17 cellular contexts compared by ENCODE assay signal in the genomic region with DNA sequence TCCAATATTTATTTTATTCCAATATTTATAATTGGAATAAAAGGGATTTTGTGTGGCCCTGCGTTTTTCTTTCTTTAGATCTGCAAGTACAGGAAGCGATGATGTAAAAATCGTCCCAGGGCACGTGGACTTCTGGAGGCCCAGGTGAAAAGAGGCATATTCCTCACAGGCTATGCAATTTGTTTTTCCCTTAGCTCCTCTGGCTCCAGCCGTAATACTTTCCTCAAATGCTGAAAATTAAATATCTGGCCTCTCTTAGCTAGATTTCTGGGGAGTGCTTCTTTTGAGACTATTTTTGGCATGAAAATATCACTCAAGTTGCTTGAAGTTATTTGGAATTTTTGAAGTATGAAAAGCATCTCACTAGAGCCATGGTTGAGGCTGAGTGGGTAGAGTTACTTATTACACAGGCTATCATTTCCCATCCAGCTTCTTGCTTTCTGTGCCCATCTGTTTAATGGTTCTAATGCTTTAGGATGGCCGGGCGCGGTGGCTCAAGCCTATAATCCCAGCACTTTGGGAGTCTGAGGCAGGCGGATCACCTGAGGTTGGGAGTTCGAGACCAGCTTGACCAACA. TPM values are rescaled to one million over a fixed set of nuclear protein-coding genes. Genes with fewer than 3 reads are reported as not detected.
"Had no signal": no experiment of that assay in that cellular context is flagged by ENCODE, and none has a peak within 500 bp of the region (broad histone marks: within the 10 kb centered on the region; RNA-seq: fewer than 3 reads in every experiment).

No MANE protein-coding gene starts in this region.

- H3K27ac ChIP-seq: pancreas, vagina, WERI-Rb-1 had no signal

- H3K27me3 ChIP-seq: pancreas, tibial artery, vagina had no signal

- DNase-seq: activated CD4-positive, alpha-beta T cell treated with anti-CD3 and anti-CD28 coated beads for 4 hours; activated CD8-positive, alpha-beta memory T cell treated with anti-CD3 and anti-CD28 coated beads, Interleukin-2, amount 50 U/mL, for 48 hours; activated CD8-positive, alpha-beta T cell treated with anti-CD3 and anti-CD28 coated beads, Interleukin-2, amount 10 ng/mL, durations not matched to agents 7 days and 5 days; activated naive CD4-positive, alpha-beta T cell treated with Interleukin-2 at 50 U/mL for 16 hours; caudate nucleus; cortex of kidney; effector memory CD4-positive, alpha-beta T cell; hypothalamus; immature natural killer cell; mesendoderm; pancreas; T-cell; WERI-Rb-1 had no signal

- ATAC-seq: activated CD8-positive, alpha-beta T cell treated with anti-CD3 and anti-CD28 coated beads, Interleukin-2, amount 10 ng/mL, durations not matched to agents 7 days and 5 days; pancreas; T-cell had no signal

- H3K9me3 ChIP-seq: pancreas, tibial artery, vagina had no signal

- H3K36me3 ChIP-seq: pancreas, tibial artery, vagina, WERI-Rb-1 had no signal

- H3K4me2 ChIP-seq: smooth muscle cell had no signal

- H3K4me1 ChIP-seq: pancreas had no signal

- H3K4me3 ChIP-seq: pancreas, smooth muscle cell, tibial artery, vagina had no signal

RNA-seq across cellular contexts. Expression of a gene that starts 59.7 kb away (rescaled TPM):
- total RNA-seq: activated CD8-positive, alpha-beta T cell treated with anti-CD3 and anti-CD28 coated beads, Interleukin-2, amount 10 ng/mL, durations not matched to agents 7 days and 5 days; activated T-helper 1 cell treated with anti-CD3 and anti-CD28 coated beads, Interleukin-12 subunit alpha, Interleukin-12 subunit beta, Interleukin-2, Interleukin-4 antibody, amounts not matched to agents 30 ng/mL and 10 ng/mL and 1 ng/mL, durations not matched to agents 14 hours and 24 hours and 36 hours; T-cell had no signal
- polyA plus RNA-seq: immature natural killer cell had no signal
